In the genomic region with DNA sequence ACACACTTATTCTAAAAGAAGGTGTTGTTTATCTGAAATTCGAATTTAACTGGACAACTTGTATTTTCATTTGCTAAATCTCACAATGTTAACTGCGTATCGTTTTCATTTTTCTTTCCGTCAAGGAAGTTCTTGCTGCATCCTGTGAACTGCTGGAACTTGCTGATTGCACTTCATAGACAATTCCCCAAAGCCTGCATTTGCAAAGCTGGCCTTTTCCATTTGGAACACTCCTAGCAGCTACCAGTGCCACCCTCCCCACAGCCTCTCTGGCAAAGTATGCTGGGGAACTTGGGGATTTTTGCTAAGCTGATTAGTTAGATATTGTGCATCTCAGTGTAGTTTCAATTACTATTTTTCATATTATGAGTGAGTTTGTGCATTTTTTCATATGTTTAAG, we compare ENCODE assay signal across 1 cellular context.
TF ChIP-seq lines count a peak whose summit lies in the region.

No MANE protein-coding gene starts in this region.

TF ChIP-seq in HepG2, 621 proteins besides CTCF, POLR2A, EP300 and RAD21:
- TF ChIP-seq, protein P1, sequence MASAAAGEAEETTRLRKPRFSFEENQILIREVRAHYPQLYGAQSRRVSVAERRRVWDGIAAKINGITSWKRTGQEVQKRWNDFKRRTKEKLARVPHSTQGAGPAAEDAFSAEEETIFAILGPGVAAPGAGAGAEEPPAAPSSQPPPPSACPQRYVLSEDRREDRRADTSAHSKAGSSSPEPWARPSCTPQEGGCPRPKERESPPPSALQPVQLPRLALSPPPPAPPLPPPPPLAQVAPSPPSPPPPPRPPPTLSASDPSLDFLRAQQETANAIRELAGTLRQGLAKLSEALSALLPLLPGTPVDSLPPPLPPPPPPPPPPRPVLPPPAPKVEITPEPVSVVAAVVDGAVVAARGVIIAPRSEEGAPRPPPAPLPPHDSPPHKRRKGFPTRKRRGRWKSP (CRISPR knock-in tag; IDR thresholded peaks at IDR 0.05), result no peak
- TF ChIP-seq ZFP36L2 (CRISPR knock-in tag; IDR thresholded peaks at IDR 0.05) (no peak), PHB2 (IDR thresholded peaks at IDR 0.05; ENCODE audit: partially characterized antibody) (no peak)
TF ChIP-seq in HepG2: peak in this region for 0.
